Comparison of ENCODE assay signal across 30 cellular contexts in genomic region chr6:13044896-13045295, GRCh38.
"Had no signal": no experiment of that assay in that cellular context is flagged by ENCODE, and none has a peak within 500 bp of the region (broad histone marks: within the 10 kb centered on the region; RNA-seq: fewer than 3 reads in every experiment).

No MANE protein-coding gene starts in this region.

- H3K4me3 Mint-ChIP-seq: activated CD4-positive, alpha-beta memory T cell treated with anti-CD3 and anti-CD28 coated beads for 36 hours; activated naive CD4-positive, alpha-beta T cell treated with anti-CD3 and anti-CD28 coated beads for 36 hours; activated naive CD8-positive, alpha-beta T cell; activated naive CD8-positive, alpha-beta T cell treated with anti-CD3 and anti-CD28 coated beads, Interleukin-2, amount 50 U/mL, for 24 hours; activated T-cell treated with anti-CD3 and anti-CD28 coated beads, Interleukin-2, amount 50 U/mL, for 4 hours; activated T-helper 1 cell treated with anti-CD3 and anti-CD28 coated beads, Interleukin-12 subunit alpha, Interleukin-12 subunit beta, Interleukin-2, Interleukin-4 antibody, amounts not matched to agents 30 ng/mL and 10 ng/mL and 1 ng/mL, durations not matched to agents 14 hours and 24 hours and 36 hours; brain; T-cell; T-helper 17 cell; WTC11 had no signal

- ATAC-seq: activated CD4-positive, CD25-positive, alpha-beta regulatory T cell treated with anti-CD3 and anti-CD28 coated beads, Interleukin-2, amount 50 U/mL, for 24 hours; activated naive CD8-positive, alpha-beta T cell treated with anti-CD3 and anti-CD28 coated beads, Interleukin-2, amount 50 U/mL, for 24 hours; activated T-cell treated with anti-CD3 and anti-CD28 coated beads, Interleukin-2, amount 50 U/mL, for 4 hours; PC-3; Right ventricle myocardium inferior; SK-N-SH treated with all-trans-retinoic acid at 6 μM for 48 hours; T-cell; T-helper 17 cell had no signal

- H3K27ac ChIP-seq: RWPE1 had no signal

- H3K27ac Mint-ChIP-seq: activated CD4-positive, alpha-beta memory T cell treated with anti-CD3 and anti-CD28 coated beads for 36 hours; activated naive CD4-positive, alpha-beta T cell treated with anti-CD3 and anti-CD28 coated beads for 36 hours; activated naive CD8-positive, alpha-beta T cell; activated naive CD8-positive, alpha-beta T cell treated with anti-CD3 and anti-CD28 coated beads, Interleukin-2, amount 50 U/mL, for 24 hours; activated T-helper 1 cell treated with anti-CD3 and anti-CD28 coated beads, Interleukin-12 subunit alpha, Interleukin-12 subunit beta, Interleukin-2, Interleukin-4 antibody, amounts not matched to agents 30 ng/mL and 10 ng/mL and 1 ng/mL, durations not matched to agents 14 hours and 24 hours and 36 hours; brain; T-cell; T-helper 17 cell had no signal

- H3K36me3 Mint-ChIP-seq: activated CD4-positive, alpha-beta memory T cell treated with anti-CD3 and anti-CD28 coated beads for 36 hours; activated naive CD8-positive, alpha-beta T cell; brain; T-cell had no signal

- DNase-seq: activated CD4-positive, alpha-beta memory T cell treated with anti-CD3 and anti-CD28 coated beads for 36 hours; activated CD4-positive, alpha-beta T cell treated with anti-CD3 and anti-CD28 coated beads for 4 hours; activated CD4-positive, alpha-beta T cell treated with anti-CD3 and anti-CD28 coated beads, Interleukin-2, amount 50 U/mL, for 1 hour; activated CD8-positive, alpha-beta memory T cell treated with anti-CD3 and anti-CD28 coated beads, Interleukin-2, amount 50 U/mL, for 4 hours; activated gamma-delta T cell treated with Interleukin-2 at 50 U/mL for 16 hours; activated naive CD4-positive, alpha-beta T cell treated with anti-CD3 and anti-CD28 coated beads for 36 hours; activated naive CD8-positive, alpha-beta T cell treated with anti-CD3 and anti-CD28 coated beads, Interleukin-2, amount 50 U/mL, for 24 hours; activated T-cell treated with anti-CD3 and anti-CD28 coated beads for 4 hours; activated T-cell treated with anti-CD3 and anti-CD28 coated beads, Interleukin-2, amount 50 U/mL, for 4 hours; cerebellar nuclear complex; NCI-H1092 treated with DMSO at 0.1 percent for 48 hours; NCI-H146; NCI-H187; NCI-H2029 treated with DMSO at 0.1 percent for 48 hours; NCI-H2107; NCI-H2171; NCI-H2227 treated with DMSO at 0.1 percent for 48 hours; NCI-H524 treated with DMSO at 0.1 percent for 48 hours; PC-3; SIG-M5; T-cell; T-helper 17 cell had no signal

- H3K9me3 Mint-ChIP-seq: activated CD4-positive, alpha-beta memory T cell treated with anti-CD3 and anti-CD28 coated beads for 36 hours; activated naive CD4-positive, alpha-beta T cell treated with anti-CD3 and anti-CD28 coated beads for 36 hours; activated naive CD8-positive, alpha-beta T cell treated with anti-CD3 and anti-CD28 coated beads, Interleukin-2, amount 50 U/mL, for 24 hours; activated T-cell treated with anti-CD3 and anti-CD28 coated beads, Interleukin-2, amount 50 U/mL, for 4 hours; activated T-helper 1 cell treated with anti-CD3 and anti-CD28 coated beads, Interleukin-12 subunit alpha, Interleukin-12 subunit beta, Interleukin-2, Interleukin-4 antibody, amounts not matched to agents 30 ng/mL and 10 ng/mL and 1 ng/mL, durations not matched to agents 14 hours and 24 hours and 36 hours; brain; T-cell had no signal

- H3K4me1 Mint-ChIP-seq: brain, T-cell, T-helper 17 cell had no signal
